ENCODE assay signal across 9 cellular contexts in genomic region chr4:108849611-108850406, GRCh38.
DNase-seq lines count a peak whose midpoint lies in the region; ATAC-seq and TF ChIP-seq lines count a peak whose summit lies in the region.
"Had no signal": no experiment of that assay in that cellular context is flagged by ENCODE, and none has a peak within 500 bp of the region (broad histone marks: within the 10 kb centered on the region; RNA-seq: fewer than 3 reads in every experiment).

No MANE protein-coding gene starts in this region.

- H2AK5ac ChIP-seq in mesendoderm (ENCODE audit: low read length) = no peak overlapping the region

- H3K9me3 ChIP-seq in SJSA1 (replicated peaks) = no peaks in the 10 kb centered on the region

- H3K27ac ChIP-seq in SJSA1 (peak overlapping the region; percentile 56), mesendoderm (ENCODE audit: low read depth, low read length) (no peak overlapping the region)
- H3K27ac ChIP-seq: 22Rv1 had no signal

- no peaks in the 10 kb centered on the region for H3K79me1 ChIP-seq in mesendoderm (ENCODE audit: low read length)

- no peak overlapping the region for H2BK5ac ChIP-seq in mesendoderm (ENCODE audit: low read length)

- no peak overlapping the region for H2BK15ac ChIP-seq in mesendoderm (replicated peaks; ENCODE audit: low read depth)

- DNase-seq in DMS53 (lab: John Stamatoyannopoulos, UW) (peak; percentile 14), DMS53 treated with DMSO at 0.1 percent for 48 hours (lab: John Stamatoyannopoulos, UW; ENCODE audit: unreplicated experiment) (no peak), SJSA1 (ENCODE audit: low read depth in 1 of 2, low spot score in 2 of 2) (peak in 1 of 2 experiments; percentile 71), mesendoderm (no peak), HEK293T (ENCODE audit: extremely low spot score) (no peak), CD1c-positive myeloid dendritic cell (ENCODE audit: extremely low spot score) (no peak), UCSD-AML1 (lab: John Stamatoyannopoulos, UW; ENCODE audit: unreplicated experiment) (no peak)

- WGBS in mesendoderm (ENCODE audit: extremely low coverage, insufficient coverage, low lambda C conversion rate) = no CpG with 5 or more reads among the region's 3 CpGs

- no peak overlapping the region for H3K56ac ChIP-seq in mesendoderm (ENCODE audit: low read length)

- POLR2A ChIA-PET in HEK293T (lab: Yijun Ruan, JAX) = no interaction called here

- H3K27me3 ChIP-seq in SJSA1 (replicated peaks) (no peaks in the 10 kb centered on the region), mesendoderm (ENCODE audit: insufficient read depth, low read length, poor library complexity) (no peaks in the 10 kb centered on the region)

- H3K23ac ChIP-seq in mesendoderm (ENCODE audit: low read length) = no peak overlapping the region

- no peak overlapping the region for H3K4me2 ChIP-seq in mesendoderm (ENCODE audit: low read length)

- H3K18ac ChIP-seq in mesendoderm (ENCODE audit: low read length) = peak overlapping the region; percentile 28

- no peak overlapping the region for H3K9ac ChIP-seq in mesendoderm (ENCODE audit: low read length)

- H4K8ac ChIP-seq in mesendoderm (ENCODE audit: low read depth, low read length) = no peak overlapping the region

- no peak overlapping the region for H2BK120ac ChIP-seq in mesendoderm (ENCODE audit: low read depth, low read length)

- ATAC-seq in HG02973 (IDR thresholded peaks at IDR 0.05; ENCODE audit: unreplicated experiment) = peak; percentile 90

- H3K79me2 ChIP-seq in mesendoderm (ENCODE audit: control insufficient read depth, insufficient read depth, low read length) = no peaks in the 10 kb centered on the region

- H3K4ac ChIP-seq in mesendoderm (ENCODE audit: low read depth, low read length) = no peak overlapping the region

- H3K36me3 ChIP-seq in SJSA1 (no peaks in the 10 kb centered on the region), mesendoderm (ENCODE audit: control insufficient read depth, insufficient read depth, low read length) (no peaks in the 10 kb centered on the region)

- no peak overlapping the region for H4K5ac ChIP-seq in mesendoderm (ENCODE audit: low read length)

- H3K4me3 ChIP-seq in SJSA1 (no peak overlapping the region), mesendoderm (ENCODE audit: low read length) (no peak overlapping the region)

- H3K4me1 ChIP-seq in SJSA1 (replicated peaks) (peaks cover 16% of the 10 kb centered on the region), mesendoderm (ENCODE audit: control insufficient read depth, low read depth, low read length) (no peaks in the 10 kb centered on the region)

- CTCF ChIA-PET in HEK293T (lab: Yijun Ruan, JAX) = no interaction called here

TF ChIP-seq in HEK293T, 16 proteins besides CTCF, POLR2A, EP300 and RAD21:
- no peak for TF ChIP-seq BHLHE40 (IDR thresholded peaks at IDR 0.05; ENCODE audit: borderline replicate concordance)
